In the genomic region with DNA sequence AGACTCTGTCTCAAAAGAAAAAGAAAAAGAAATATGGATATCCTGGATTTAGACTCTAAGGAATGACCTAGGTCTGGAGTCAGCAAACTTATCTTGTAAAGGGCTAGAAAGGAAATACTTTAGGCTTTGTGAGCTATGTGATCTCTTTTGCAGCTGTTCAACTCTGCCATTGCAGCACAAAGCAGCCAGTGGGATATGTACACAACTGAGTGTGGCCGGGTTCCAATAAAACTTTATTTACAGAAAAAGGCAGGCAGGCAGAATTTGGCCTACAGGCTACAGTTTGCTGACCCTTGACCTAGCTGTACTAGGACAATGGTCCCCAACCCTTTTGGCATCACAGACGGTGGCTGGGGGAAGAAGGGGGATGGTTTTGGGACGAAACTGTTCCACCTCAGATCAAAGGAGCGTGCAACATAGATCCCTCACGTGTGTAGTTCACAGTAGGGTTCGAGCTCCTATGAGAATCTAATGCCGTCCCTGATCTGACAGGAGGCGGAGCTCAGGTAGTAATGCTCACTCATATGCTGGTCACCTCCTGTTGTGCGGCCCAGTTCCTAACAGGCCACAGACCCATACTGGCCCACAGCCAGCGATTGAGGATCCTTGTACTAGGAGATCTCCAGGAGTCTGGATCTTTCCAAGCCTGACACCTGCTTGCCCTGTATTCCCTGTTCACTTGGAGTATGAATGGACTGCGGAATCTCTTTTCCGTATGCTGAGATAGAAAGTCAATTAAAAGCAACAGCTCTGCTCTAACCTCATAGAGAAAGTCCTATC, we compare ENCODE assay signal across 17 cellular contexts.
DNase-seq lines count a peak whose midpoint lies in the region; ATAC-seq and TF ChIP-seq lines count a peak whose summit lies in the region.
"Had no signal": no experiment of that assay in that cellular context is flagged by ENCODE, and none has a peak within 500 bp of the region (broad histone marks: within the 10 kb centered on the region; RNA-seq: fewer than 3 reads in every experiment).

No MANE protein-coding gene starts in this region.

- H3K14ac ChIP-seq in IMR-90 (replicated peaks; ENCODE audit: low read depth, low read length): no peak overlapping the region

- H2BK15ac ChIP-seq in IMR-90 (ENCODE audit: low read depth, low read length): no peak overlapping the region

- no peak overlapping the region for H3K4ac ChIP-seq in IMR-90 (ENCODE audit: low read depth, low read length)

- peaks cover 26% of the 10 kb centered on the region for H4K20me1 ChIP-seq in IMR-90 (ENCODE audit: insufficient read depth, low read length)

- H3K4me1 Mint-ChIP-seq in CD4-positive, CD25-positive, alpha-beta regulatory T cell: peaks cover 0 to 5% (median 2%) of the 10 kb centered on the region in 4 donors
- no peaks in the 10 kb centered on the region for H3K4me1 Mint-ChIP-seq in progenitor cell of endocrine pancreas (ENCODE audit: low read depth)
- H3K4me1 Mint-ChIP-seq: CD8-positive, alpha-beta memory T cell had no signal

- TF ChIP-seq CTCF in IMR-90 (conservative IDR thresholded peaks at IDR 0.05; ENCODE audit: low read depth, low read length): no peak
- TF ChIP-seq CTCF in progenitor cell of endocrine pancreas (IDR thresholded peaks at IDR 0.05; ENCODE audit: unreplicated experiment): no peak

- POLR2A ChIA-PET in IMR-90 (lab: Charles Lee; ENCODE audit: unreplicated experiment): no interaction called here

- in situ Hi-C loops in IMR-90 (cut with MboI; ENCODE audit: low sequenced_read_pairs): no loop called here

- H2BK120ac ChIP-seq in IMR-90 (ENCODE audit: low read depth, low read length): no peak overlapping the region

- no peak for TF ChIP-seq RAD21 in IMR-90 (IDR thresholded peaks at IDR 0.05; ENCODE audit: low read length)

- intact Hi-C loops in IMR-90 (cut with micrococcal nuclease): loop anchor here (1.0 to 10.0 kb wide), 2 partner anchors 61 to 257 kb away; no protein-coding TSS in a partner anchor

- H3K9me3 ChIP-seq in CD4-positive, CD25-positive, alpha-beta regulatory T cell (ENCODE audit: control insufficient read depth in 2 of 2, low read length in 2 of 2): no peaks in the 10 kb centered on the region
- no peaks in the 10 kb centered on the region for H3K9me3 ChIP-seq in IMR-90 (ENCODE audit: control insufficient read depth, insufficient read depth, low read length)
- H3K9me3 ChIP-seq: A549 had no signal

- H4K8ac ChIP-seq in IMR-90 (ENCODE audit: low read depth in 2 of 2, low read length in 2 of 2): no peak overlapping the region

- no peak overlapping the region for H3K4me3 Mint-ChIP-seq in CD4-positive, CD25-positive, alpha-beta regulatory T cell
- no peak overlapping the region for H3K4me3 Mint-ChIP-seq in progenitor cell of endocrine pancreas (ENCODE audit: low read depth)
- H3K4me3 Mint-ChIP-seq: CD8-positive, alpha-beta memory T cell; HFFc6 had no signal

- peak overlapping the region; percentile 23 for H2AK9ac ChIP-seq in IMR-90 (replicated peaks; ENCODE audit: low read depth, low read length, poor library complexity)

- H2AK5ac ChIP-seq in IMR-90 (ENCODE audit: low read depth, low read length): no peak overlapping the region

- dilution Hi-C loops in IMR-90 (cut with HindIII; ENCODE audit: low sequenced_read_pairs, unreplicated experiment): no loop called here

- H2BK20ac ChIP-seq in IMR-90 (ENCODE audit: low read depth, low read length): no peak overlapping the region

- H3K36me3 ChIP-seq in CD4-positive, CD25-positive, alpha-beta regulatory T cell (ENCODE audit: control insufficient read depth, insufficient read depth, low read length): peaks cover 69% of the 10 kb centered on the region
- H3K36me3 ChIP-seq in IMR-90 (ENCODE audit: control insufficient read depth, insufficient read depth, low read length): peaks cover 19% of the 10 kb centered on the region

- CTCF ChIA-PET in IMR-90 (lab: Yijun Ruan, JAX): no interaction called here

- no peak overlapping the region for H3K4me2 ChIP-seq in IMR-90 (ENCODE audit: low read depth, low read length)
- H3K4me2 ChIP-seq: A549 had no signal

- H4K91ac ChIP-seq in IMR-90 (ENCODE audit: insufficient read depth, low read depth, low read length): no peak overlapping the region

- no peak for TF ChIP-seq POLR2A in IMR-90 (IDR thresholded peaks at IDR 0.05; ENCODE audit: low read depth, low read length)

- no peak overlapping the region for H3K4me3 ChIP-seq in CD4-positive, CD25-positive, alpha-beta regulatory T cell (ENCODE audit: low read depth, low read length)
- H3K4me3 ChIP-seq in IMR-90 (ENCODE audit: insufficient read depth, low read depth, low read length): no peak overlapping the region
- H3K4me3 ChIP-seq: A549, SK-N-MC had no signal

- no peak overlapping the region for H4K5ac ChIP-seq in IMR-90 (ENCODE audit: low read depth, low read length)

- H3K27ac Mint-ChIP-seq in CD4-positive, CD25-positive, alpha-beta regulatory T cell: peak overlapping the region in 2 of 3 donors; percentile 14 to 59
- no peak overlapping the region for H3K27ac Mint-ChIP-seq in progenitor cell of endocrine pancreas
- H3K27ac Mint-ChIP-seq: HFFc6 had no signal

- H2BK5ac ChIP-seq in IMR-90 (ENCODE audit: low read depth, low read length, poor library complexity, severe bottlenecking): no peak overlapping the region

- no peak for DNase-seq in CD4-positive, CD25-positive, alpha-beta regulatory T cell
- DNase-seq in IMR-90 (peak; percentile 11), cerebellar nuclear complex (lab: John Stamatoyannopoulos, UW) (peak; percentile 1 to 2), myocyte (ENCODE audit: low read depth) (peak; percentile 65), progenitor cell of endocrine pancreas (ENCODE audit: low spot score, unreplicated experiment) (no peak), NCI-H345 treated with DMSO at 0.1 percent for 48 hours (lab: John Stamatoyannopoulos, UW; ENCODE audit: unreplicated experiment) (no peak), HuH-7 (ENCODE audit: low spot score) (no peak)
- DNase-seq: CD8-positive, alpha-beta memory T cell; DMS79 treated with DMSO at 0.1 percent for 48 hours; HFFc6; NCI-H1105 treated with DMSO at 0.1 percent for 48 hours; NCI-H1694 treated with DMSO at 0.1 percent for 48 hours; NCI-H510A treated with DMSO at 0.1 percent for 48 hours; NCI-H774; Right ventricle myocardium superior had no signal

- H3K23ac ChIP-seq in IMR-90 (ENCODE audit: low read depth, low read length): no peak overlapping the region

- peaks cover 29% of the 10 kb centered on the region for H3K36me3 Mint-ChIP-seq in CD4-positive, CD25-positive, alpha-beta regulatory T cell
- H3K36me3 Mint-ChIP-seq in progenitor cell of endocrine pancreas (ENCODE audit: insufficient read depth): peaks cover 25% of the 10 kb centered on the region

- H3K27me3 Mint-ChIP-seq in CD4-positive, CD25-positive, alpha-beta regulatory T cell: no peaks in the 10 kb centered on the region
- no peaks in the 10 kb centered on the region for H3K27me3 Mint-ChIP-seq in progenitor cell of endocrine pancreas
- H3K27me3 Mint-ChIP-seq: CD8-positive, alpha-beta memory T cell had no signal

- H3K79me1 ChIP-seq in IMR-90 (ENCODE audit: low read depth in 1 of 2, low read length in 2 of 2): peaks cover 27 to 46% of the 10 kb centered on the region in 2 experiments

- H3K56ac ChIP-seq in IMR-90 (ENCODE audit: extremely low read depth, insufficient read depth, low read length): no peak overlapping the region

- H3K4me1 ChIP-seq in CD4-positive, CD25-positive, alpha-beta regulatory T cell (ENCODE audit: control insufficient read depth, insufficient read depth, low read length, poor library complexity, severe bottlenecking): no peaks in the 10 kb centered on the region
- H3K4me1 ChIP-seq in IMR-90 (ENCODE audit: control insufficient read depth, insufficient read depth, low read length): peaks cover 11% of the 10 kb centered on the region
- H3K4me1 ChIP-seq: A549 had no signal

- H3K18ac ChIP-seq in IMR-90 (ENCODE audit: low read depth, low read length): no peak overlapping the region

- peaks cover 12% of the 10 kb centered on the region; the same call in 1 of the 2 replicates for H3K9me1 ChIP-seq in IMR-90 (ENCODE audit: insufficient read depth, low read length)

- WGBS in IMR-90 (ENCODE audit: extremely low coverage in 2 of 2, insufficient read length in 1 of 2), 2 experiments: 96% methylated on average over 8 of the region's 12 CpGs; no CpG with 5 or more reads in 1 of the 2 experiments

- H2AFZ ChIP-seq in IMR-90 (replicated peaks; ENCODE audit: low read length, poor library complexity): no peak overlapping the region

- no peak overlapping the region for H3K9ac ChIP-seq in IMR-90 (ENCODE audit: low read depth, low read length)

- no peak overlapping the region for H3K27ac ChIP-seq in CD4-positive, CD25-positive, alpha-beta regulatory T cell (ENCODE audit: insufficient read depth, low read length, poor library complexity, severe bottlenecking)
- no peak overlapping the region for H3K27ac ChIP-seq in IMR-90 (ENCODE audit: insufficient read depth, low read length)
- H3K27ac ChIP-seq: A549, SK-N-MC had no signal

- H3K9me3 Mint-ChIP-seq in CD4-positive, CD25-positive, alpha-beta regulatory T cell: no peaks in the 10 kb centered on the region
- H3K9me3 Mint-ChIP-seq in progenitor cell of endocrine pancreas (ENCODE audit: low read depth): no peaks in the 10 kb centered on the region
- H3K9me3 Mint-ChIP-seq: CD8-positive, alpha-beta memory T cell; HFFc6 had no signal

- H3K27me3 ChIP-seq in CD4-positive, CD25-positive, alpha-beta regulatory T cell (ENCODE audit: control insufficient read depth, insufficient read depth, low read length): no peaks in the 10 kb centered on the region
- no peaks in the 10 kb centered on the region for H3K27me3 ChIP-seq in IMR-90 (ENCODE audit: control insufficient read depth, insufficient read depth, low read length)

- BruUV-seq in IMR-90 (replicated peaks; lab: Mats Ljungman, UMichigan): no TSS peak

- ATAC-seq in CD4-positive, CD25-positive, alpha-beta regulatory T cell (ENCODE audit: low read depth in 2 of 2): no peak
- ATAC-seq in IMR-90 (ENCODE audit: low read depth): peak; percentile 50; the same call in 1 of the 2 replicates
- ATAC-seq: A549 had no signal

TF ChIP-seq in IMR-90, 13 proteins besides CTCF, POLR2A, EP300 and RAD21 (continues in another document):
- TF ChIP-seq MXI1 (IDR thresholded peaks at IDR 0.05; ENCODE audit: borderline replicate concordance, low read depth, low read length) (no peak), SMC3 (IDR thresholded peaks at IDR 0.05; ENCODE audit: low read depth, low read length) (no peak), NFE2L2 (IDR thresholded peaks at IDR 0.05; ENCODE audit: low read depth, low read length) (no peak), BHLHE40 (IDR thresholded peaks at IDR 0.05; ENCODE audit: low read depth, low read length) (no peak), MAFK (IDR thresholded peaks at IDR 0.05; ENCODE audit: low read depth, low read length) (no peak), CEBPB (IDR thresholded peaks at IDR 0.05; ENCODE audit: low read depth, low read length) (no peak), RCOR1 (IDR thresholded peaks at IDR 0.05; ENCODE audit: insufficient replicate concordance, low read length) (no peak), CHD1 (IDR thresholded peaks at IDR 0.05; ENCODE audit: low read depth, low read length) (no peak), RFX5 (IDR thresholded peaks at IDR 0.05; ENCODE audit: low read depth, low read length) (no peak), MAZ (IDR thresholded peaks at IDR 0.05; ENCODE audit: borderline replicate concordance, low read depth, low read length) (no peak)

Comparison
In these comparisons a context has a peak if more than half of its experiments do, and no peak if none do; other contexts are left out.
1. DNase-seq: peak in IMR-90 (single experiment), cerebellar nuclear complex (2 of 2) and myocyte (single experiment); none in CD4-positive, CD25-positive, alpha-beta regulatory T cell (0 of 3), progenitor cell of endocrine pancreas (single experiment), NCI-H345 treated with DMSO at 0.1 percent for 48 hours (single experiment) and HuH-7 (single experiment).